ENCODE assay signal across 12 cellular contexts in genomic region chr11:132632641-132633124, GRCh38.
DNase-seq lines count a peak whose midpoint lies in the region; ATAC-seq and TF ChIP-seq lines count a peak whose summit lies in the region.
"Had no signal": no experiment of that assay in that cellular context is flagged by ENCODE, and none has a peak within 500 bp of the region (broad histone marks: within the 10 kb centered on the region; RNA-seq: fewer than 3 reads in every experiment).

No MANE protein-coding gene starts in this region.

- peak overlapping the region; percentile 33 for H2AFZ ChIP-seq in osteoblast (ENCODE audit: low read length)

- H3K36me3 ChIP-seq in osteoblast (ENCODE audit: insufficient read depth, low read length): no peaks in the 10 kb centered on the region
- no peaks in the 10 kb centered on the region for H3K36me3 ChIP-seq in suprapubic skin
- H3K36me3 ChIP-seq: cardiac muscle cell had no signal

- peaks cover 22% of the 10 kb centered on the region for H3K4me1 Mint-ChIP-seq in chondrocyte (ENCODE audit: low read depth)
- H3K4me1 Mint-ChIP-seq: activated B cell treated with CpG ODN at 0.5 μM for 24 hours had no signal

- H3K4me3 ChIP-seq in osteoblast (ENCODE audit: insufficient read depth, low read length) (no peak overlapping the region), suprapubic skin (no peak overlapping the region)
- H3K4me3 ChIP-seq: cardiac muscle cell, GM12878 had no signal

- TF ChIP-seq EP300 in suprapubic skin (IDR thresholded peaks at IDR 0.05): no peak

- H3K36me3 Mint-ChIP-seq in chondrocyte (ENCODE audit: low read depth): no peaks in the 10 kb centered on the region

- H3K27ac Mint-ChIP-seq in chondrocyte (ENCODE audit: unreplicated experiment): peak overlapping the region; percentile 99
- H3K27ac Mint-ChIP-seq: activated B cell treated with CpG ODN at 0.5 μM for 24 hours had no signal

- H3K9me3 Mint-ChIP-seq in chondrocyte (ENCODE audit: low read depth): peaks cover 4% of the 10 kb centered on the region

- H3K4me1 ChIP-seq in osteoblast (ENCODE audit: insufficient read depth, low read length): peaks cover 14% of the 10 kb centered on the region
- H3K4me1 ChIP-seq in suprapubic skin: no peaks in the 10 kb centered on the region

- H4K20me1 ChIP-seq in osteoblast (ENCODE audit: insufficient read depth, low read length): no peaks in the 10 kb centered on the region

- H3K27ac ChIP-seq in osteoblast (ENCODE audit: low read depth, low read length): peak overlapping the region; percentile 79
- no peak overlapping the region for H3K27ac ChIP-seq in suprapubic skin
- H3K27ac ChIP-seq: cardiac muscle cell had no signal

- TF ChIP-seq CTCF in chondrocyte (IDR thresholded peaks at IDR 0.05) (no peak), osteoblast (IDR thresholded peaks at IDR 0.05; ENCODE audit: extremely low read depth, low read depth, low read length) (no peak), suprapubic skin (IDR thresholded peaks at IDR 0.05) (no peak)

- no peaks in the 10 kb centered on the region for H3K79me2 ChIP-seq in osteoblast (ENCODE audit: insufficient read depth, low read length)

- no peaks in the 10 kb centered on the region for H3K27me3 ChIP-seq in osteoblast (ENCODE audit: insufficient read depth, low read length)
- no peaks in the 10 kb centered on the region for H3K27me3 ChIP-seq in suprapubic skin
- H3K27me3 ChIP-seq: cardiac muscle cell had no signal

- 28% methylated on average over 9 of the region's 9 CpGs for WGBS in suprapubic skin

- DNase-seq in G401 (ENCODE audit: low spot score) (peak; percentile 74), NCI-H526 (lab: John Stamatoyannopoulos, UW) (peak; percentile 72 to 84), chondrocyte (ENCODE audit: low spot score) (no peak), osteoblast (ENCODE audit: insufficient read length, low spot score, missing footprints) (peak; percentile 82), suprapubic skin (ENCODE audit: low spot score in 2 of 2) (no peak), HPDE6-E6E7 (ENCODE audit: extremely low spot score) (no peak), T-helper 1 cell (no peak)
- DNase-seq: activated B cell treated with CpG ODN at 0.5 μM for 24 hours, NCI-H1436 had no signal

- H3K4me3 Mint-ChIP-seq in chondrocyte (ENCODE audit: unreplicated experiment): peak overlapping the region; percentile 56
- H3K4me3 Mint-ChIP-seq: activated B cell treated with CpG ODN at 0.5 μM for 24 hours had no signal

- no peaks in the 10 kb centered on the region for H3K27me3 Mint-ChIP-seq in chondrocyte (ENCODE audit: low read depth)
- H3K27me3 Mint-ChIP-seq: activated B cell treated with CpG ODN at 0.5 μM for 24 hours had no signal

- H3K4me2 ChIP-seq in osteoblast (ENCODE audit: insufficient read depth, low read length): peak overlapping the region; percentile 27

- no peak for ATAC-seq in GM19467 (IDR thresholded peaks at IDR 0.05; ENCODE audit: unreplicated experiment)
- ATAC-seq: GM12878 had no signal

- in situ Hi-C loops in G401 (cut with HindIII; ENCODE audit: low sequenced_read_pairs): no loop called here

- TF ChIP-seq POLR2A in suprapubic skin (IDR thresholded peaks at IDR 0.05): no peak

- H3K9me3 ChIP-seq in osteoblast (ENCODE audit: low read depth, low read length) (no peaks in the 10 kb centered on the region), suprapubic skin (no peaks in the 10 kb centered on the region)

Comparison
In these comparisons a context has a peak if more than half of its experiments do, and no peak if none do; other contexts are left out.
1. DNase-seq: peak in G401 (single experiment), NCI-H526 (2 of 2) and osteoblast (single experiment); none in chondrocyte (single experiment), suprapubic skin (0 of 2), HPDE6-E6E7 (single experiment) and T-helper 1 cell (0 of 5).